8 cellular contexts compared by ENCODE assay signal in the genomic region with DNA sequence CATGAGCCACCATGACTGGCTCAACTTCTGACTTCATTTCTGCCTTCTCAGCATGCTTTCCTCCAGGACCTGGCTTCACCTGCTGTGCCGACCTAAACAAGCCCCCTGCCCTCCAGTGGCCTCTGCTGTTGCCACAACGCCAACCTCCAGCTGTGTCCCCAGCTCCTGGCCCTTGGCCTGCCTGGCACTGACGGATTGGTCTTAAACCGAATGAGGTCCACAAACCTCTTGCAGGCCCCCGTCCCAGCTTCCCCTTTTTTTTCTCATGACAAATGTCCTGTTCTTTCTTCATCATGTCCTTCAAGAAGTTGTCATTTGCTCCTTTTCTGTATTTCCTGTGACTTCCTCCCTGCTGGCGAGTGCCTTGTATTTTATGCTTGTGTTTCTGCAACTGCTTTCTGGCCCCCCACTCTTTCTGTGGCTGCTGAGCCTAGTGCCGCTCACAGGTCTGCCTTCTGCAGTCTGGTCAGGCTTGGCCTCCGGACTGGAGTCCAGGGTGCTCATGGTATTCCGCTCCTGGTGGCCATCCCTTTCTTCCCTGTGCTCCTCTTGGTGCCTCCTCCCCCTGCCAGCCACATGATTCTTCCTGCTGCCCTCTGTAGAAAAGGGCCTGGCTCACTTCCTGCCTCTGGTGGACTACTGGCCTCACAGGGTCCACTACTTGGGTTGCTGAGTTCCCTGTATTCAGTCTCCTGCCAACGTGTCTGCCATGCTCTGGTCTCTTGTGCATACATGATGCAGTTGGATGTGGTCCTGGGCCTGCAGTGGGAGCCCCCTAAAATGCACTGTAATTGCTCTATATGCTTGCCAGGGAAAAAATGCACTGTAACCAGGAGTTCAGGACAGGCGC. TPM values are rescaled to one million over a fixed set of nuclear protein-coding genes. Genes with fewer than 3 reads are reported as not detected.
DNase-seq lines count a peak whose midpoint lies in the region; ATAC-seq and TF ChIP-seq lines count a peak whose summit lies in the region.

No MANE protein-coding gene starts in this region.

- H3K27me3 ChIP-seq in BLaER1: no peaks in the 10 kb centered on the region
- H3K27me3 ChIP-seq in naive thymus-derived CD4-positive, alpha-beta T cell (ENCODE audit: control insufficient read depth in 2 of 2, insufficient read depth in 2 of 2, low read length in 2 of 2): no peaks in the 10 kb centered on the region

- peak overlapping the region; percentile 81 to 94 (median 90) for H3K4me3 Mint-ChIP-seq in naive thymus-derived CD4-positive, alpha-beta T cell

- peaks cover 52 to 74% (median 67%) of the 10 kb centered on the region in 7 donors for H3K4me1 Mint-ChIP-seq in naive thymus-derived CD4-positive, alpha-beta T cell

- H3K36me3 ChIP-seq in BLaER1: peaks cover 27% of the 10 kb centered on the region
- H3K36me3 ChIP-seq in naive thymus-derived CD4-positive, alpha-beta T cell (ENCODE audit: control insufficient read depth in 2 of 3, insufficient read depth in 3 of 3, low read length in 3 of 3): peaks cover 0 to 21% (median 6%) of the 10 kb centered on the region in 3 experiments

- H3K4me3 ChIP-seq in BLaER1 (no peak overlapping the region), coronary artery (peak overlapping the region; percentile 45)
- peak overlapping the region; percentile 4 for H3K4me3 ChIP-seq in naive thymus-derived CD4-positive, alpha-beta T cell (ENCODE audit: low read length)

- CTCF ChIA-PET in naive thymus-derived CD4-positive, alpha-beta T cell (lab: Charles Lee): no interaction called here

- no peaks in the 10 kb centered on the region for H3K9me3 ChIP-seq in BLaER1
- H3K9me3 ChIP-seq in naive thymus-derived CD4-positive, alpha-beta T cell (ENCODE audit: control insufficient read depth in 2 of 3, low read length in 3 of 3): no peaks in the 10 kb centered on the region

- peaks cover 63% of the 10 kb centered on the region for H4K20me1 ChIP-seq in BLaER1

- H3K4me2 ChIP-seq in BLaER1: peak overlapping the region; percentile 100

- POLR2A ChIA-PET in naive thymus-derived CD4-positive, alpha-beta T cell (lab: Charles Lee): interaction anchor here (1.6 to 5.2 kb wide), 3 partner anchors 16 to 552 kb away, joined by 7 to 83 read pairs (median 33); a partner anchor contains a TSS

- H3K4me1 ChIP-seq in BLaER1: peaks cover 64% of the 10 kb centered on the region
- H3K4me1 ChIP-seq in naive thymus-derived CD4-positive, alpha-beta T cell (ENCODE audit: control insufficient read depth in 2 of 2, insufficient read depth in 2 of 2, low read length in 2 of 2): peaks cover 39 to 62% of the 10 kb centered on the region in 2 donors

- DNase-seq in NOMO-1 treated with dmso at 0.1 percent for 144 hours (lab: John Stamatoyannopoulos, UW; ENCODE audit: unreplicated experiment) (peak; percentile 95), coronary artery (ENCODE audit: low spot score) (no peak), mesenteric fat pad (ENCODE audit: low spot score) (no peak)
- peak in 1 of 9 donors; percentile 14 for DNase-seq in naive thymus-derived CD4-positive, alpha-beta T cell

- peak overlapping the region; percentile 98; the same call in 1 of the 2 replicates for H3K9ac ChIP-seq in BLaER1

- 0 out of 2 replicates have a peak overlapping the region, but pooled peaks have one; percentile 24 for H3K27ac ChIP-seq in BLaER1
- peak overlapping the region in 1 of 2 donors; percentile 95 for H3K27ac ChIP-seq in coronary artery
- peak overlapping the region; percentile 100 for H3K27ac ChIP-seq in naive thymus-derived CD4-positive, alpha-beta T cell (ENCODE audit: low read depth, low read length)

- H3K27ac Mint-ChIP-seq in naive thymus-derived CD4-positive, alpha-beta T cell: peak overlapping the region; percentile 88 to 97 (median 94)

- peaks cover 0 to 3% (median 0%) of the 10 kb centered on the region in 5 donors for H3K27me3 Mint-ChIP-seq in naive thymus-derived CD4-positive, alpha-beta T cell

- no peak for ATAC-seq in naive thymus-derived CD4-positive, alpha-beta T cell
- ATAC-seq in HG03342 (IDR thresholded peaks at IDR 0.05; ENCODE audit: unreplicated experiment): no peak
- ATAC-seq in GM19023 (IDR thresholded peaks at IDR 0.05; ENCODE audit: unreplicated experiment): no peak
- ATAC-seq in GM19463 (IDR thresholded peaks at IDR 0.05; ENCODE audit: unreplicated experiment): no peak

- peaks cover 0 to 9% (median 0%) of the 10 kb centered on the region in 11 donors for H3K9me3 Mint-ChIP-seq in naive thymus-derived CD4-positive, alpha-beta T cell

- intact Hi-C loops in naive thymus-derived CD4-positive, alpha-beta T cell (cut with micrococcal nuclease): loop anchor here in 1 of 2 donors (10.0 kb wide), 1 partner anchor 292 kb away; a partner anchor contains a TSS

- H3K36me3 Mint-ChIP-seq in naive thymus-derived CD4-positive, alpha-beta T cell: peaks cover 0 to 9% (median 5%) of the 10 kb centered on the region in 5 donors

- TF ChIP-seq CTCF in coronary artery (IDR thresholded peaks at IDR 0.05): no peak

RNA-seq across cellular contexts. Expression of a gene that starts 2.9 kb away (rescaled TPM):
- total RNA-seq in naive thymus-derived CD4-positive, alpha-beta T cell: 100 to 1,000 TPM in 4 of 5 experiments, 10 to 100 TPM in 1; 98.2 to 303 (median 113) TPM
- 10 to 100 TPM; 76.5 to 96.9 TPM for polyA plus RNA-seq in naive thymus-derived CD4-positive, alpha-beta T cell
- total RNA-seq in mesenteric fat pad: 203 TPM

RNA-seq across cellular contexts. Expression of a gene that starts 3.6 kb away (rescaled TPM):
- total RNA-seq in naive thymus-derived CD4-positive, alpha-beta T cell: 100 to 1,000 TPM in 4 of 5 experiments, 10 to 100 TPM in 1; 60.0 to 258 (median 112) TPM
- 10 to 100 TPM; 15.0 to 22.5 TPM for polyA plus RNA-seq in naive thymus-derived CD4-positive, alpha-beta T cell
- total RNA-seq in mesenteric fat pad: 45.3 TPM

RNA-seq across cellular contexts. Expression of a gene that starts 14.6 kb away (rescaled TPM):
- 1 to 10 TPM in 3 of 5 experiments, not detected in 2; 1.4 to 3.3 (median 2.8) TPM for total RNA-seq in naive thymus-derived CD4-positive, alpha-beta T cell
- polyA plus RNA-seq in naive thymus-derived CD4-positive, alpha-beta T cell: 1 to 10 TPM; 3.7 to 7.3 TPM
- total RNA-seq in mesenteric fat pad: not detected

RNA-seq across cellular contexts. Expression of a gene that starts 21.2 kb away (rescaled TPM):
- 10 to 100 TPM; 52.2 to 71.5 (median 58.3) TPM for total RNA-seq in naive thymus-derived CD4-positive, alpha-beta T cell
- 10 to 100 TPM; 30.7 to 43.5 TPM for polyA plus RNA-seq in naive thymus-derived CD4-positive, alpha-beta T cell
- 43.0 TPM for total RNA-seq in mesenteric fat pad

RNA-seq across cellular contexts. Expression of a gene that starts 41.7 kb away (rescaled TPM):
- total RNA-seq in naive thymus-derived CD4-positive, alpha-beta T cell: 10 to 100 TPM in 2 of 5 experiments, 1 to 10 TPM in 3; 5.4 to 13.5 (median 9.2) TPM
- polyA plus RNA-seq in naive thymus-derived CD4-positive, alpha-beta T cell: 1 to 10 TPM; 1.7 to 2.5 TPM
- total RNA-seq in mesenteric fat pad: 24.9 TPM
